Comparison of ENCODE assay signal across 9 cellular contexts in the genomic region with DNA sequence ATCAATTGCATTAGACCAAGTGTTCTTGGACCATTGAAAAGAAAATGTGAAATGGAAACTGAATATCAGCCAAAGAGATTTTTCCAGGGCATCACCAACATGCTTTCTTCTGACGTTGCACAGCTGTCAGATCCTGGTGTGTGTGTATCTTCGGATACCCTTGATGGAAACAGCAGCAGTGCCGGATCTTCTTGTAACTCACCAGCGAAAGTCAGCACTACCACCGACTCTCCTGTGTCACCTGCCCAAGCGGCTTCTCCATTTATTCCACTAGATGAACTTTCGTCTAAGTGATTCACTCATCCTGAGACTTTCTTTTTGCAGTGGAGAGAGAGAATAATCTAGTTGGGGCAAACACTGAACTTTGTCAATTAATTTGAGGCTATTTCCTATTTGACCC.
DNase-seq lines count a peak whose midpoint lies in the region; ATAC-seq and TF ChIP-seq lines count a peak whose summit lies in the region.
"Had no signal": no experiment of that assay in that cellular context is flagged by ENCODE, and none has a peak within 500 bp of the region (broad histone marks: within the 10 kb centered on the region; RNA-seq: fewer than 3 reads in every experiment).

No MANE protein-coding gene starts in this region.

- no peaks in the 10 kb centered on the region for H4K20me1 ChIP-seq in KMS-11 (ENCODE audit: insufficient read depth)

- H3K4me2 ChIP-seq in KMS-11, result peak overlapping the region; percentile 86

- no peaks in the 10 kb centered on the region for H3K9me3 Mint-ChIP-seq in CD4-positive, CD25-positive, alpha-beta regulatory T cell
- H3K9me3 Mint-ChIP-seq in naive thymus-derived CD4-positive, alpha-beta T cell, result no peaks in the 10 kb centered on the region
- no peaks in the 10 kb centered on the region for H3K9me3 Mint-ChIP-seq in nephron progenitor cell
- H3K9me3 Mint-ChIP-seq: naive thymus-derived CD8-positive, alpha-beta T cell had no signal

- peaks cover 26% of the 10 kb centered on the region for H3K79me2 ChIP-seq in KMS-11 (ENCODE audit: insufficient read depth, low read depth)

- H3K27ac ChIP-seq in CD4-positive, CD25-positive, alpha-beta regulatory T cell (ENCODE audit: insufficient read depth, low read length, poor library complexity, severe bottlenecking), result peak overlapping the region; percentile 91
- H3K27ac ChIP-seq in KMS-11 (peak overlapping the region; percentile 91; the same call in 1 of the 2 replicates), colonic mucosa (peak overlapping the region; percentile 91)
- H3K27ac ChIP-seq in naive thymus-derived CD4-positive, alpha-beta T cell (ENCODE audit: low read depth, low read length), result peak overlapping the region; percentile 90

- intact Hi-C loops in colonic mucosa (cut with DNase I), result loop anchor here (5.0 kb wide), 1 partner anchor 78 kb away; no protein-coding TSS in a partner anchor
- intact Hi-C loops in naive thymus-derived CD4-positive, alpha-beta T cell (cut with micrococcal nuclease), result loop anchor here (1.0 to 10.0 kb wide), 9 partner anchors 76 to 1638 kb away; partner anchors contain the start of genes FXN (in 1 of the 2) and PIP5K1B (in 1 of the 2)

- H3K9ac ChIP-seq in KMS-11 (peak overlapping the region; percentile 85), colonic mucosa (ENCODE audit: low read depth in 2 of 2, low read length in 2 of 2) (peak overlapping the region; percentile 60 to 86)

- ATAC-seq in CD4-positive, CD25-positive, alpha-beta regulatory T cell (ENCODE audit: low read depth in 2 of 2), result no peak
- ATAC-seq in naive thymus-derived CD4-positive, alpha-beta T cell, result no peak
- ATAC-seq in GM18517 (IDR thresholded peaks at IDR 0.05; ENCODE audit: unreplicated experiment), result no peak

- POLR2A ChIA-PET in naive thymus-derived CD4-positive, alpha-beta T cell (lab: Charles Lee), result no interaction called here

- H2AFZ ChIP-seq in KMS-11 (ENCODE audit: low read depth), result peak overlapping the region; percentile 97; the same call in 1 of the 2 replicates

- H3K9me3 ChIP-seq in CD4-positive, CD25-positive, alpha-beta regulatory T cell (ENCODE audit: control insufficient read depth in 2 of 2, low read length in 2 of 2), result no peaks in the 10 kb centered on the region
- H3K9me3 ChIP-seq in colonic mucosa, result no peaks in the 10 kb centered on the region
- no peaks in the 10 kb centered on the region for H3K9me3 ChIP-seq in naive thymus-derived CD4-positive, alpha-beta T cell (ENCODE audit: control insufficient read depth in 2 of 3, low read length in 3 of 3)

- no peaks in the 10 kb centered on the region for H3K36me3 ChIP-seq in CD4-positive, CD25-positive, alpha-beta regulatory T cell (ENCODE audit: control insufficient read depth, insufficient read depth, low read length)
- H3K36me3 ChIP-seq in KMS-11 (ENCODE audit: insufficient read depth) (no peaks in the 10 kb centered on the region; the same call in 1 of the 2 replicates), colonic mucosa (no peaks in the 10 kb centered on the region)
- H3K36me3 ChIP-seq in naive thymus-derived CD4-positive, alpha-beta T cell (ENCODE audit: control insufficient read depth in 2 of 3, insufficient read depth in 3 of 3, low read length in 3 of 3), result no peaks in the 10 kb centered on the region

- H3K27me3 ChIP-seq in CD4-positive, CD25-positive, alpha-beta regulatory T cell (ENCODE audit: control insufficient read depth, insufficient read depth, low read length), result peaks cover 2% of the 10 kb centered on the region
- H3K27me3 ChIP-seq in KMS-11 (ENCODE audit: insufficient read depth, low read depth) (no peaks in the 10 kb centered on the region), colonic mucosa (no peaks in the 10 kb centered on the region)
- H3K27me3 ChIP-seq in naive thymus-derived CD4-positive, alpha-beta T cell (ENCODE audit: control insufficient read depth in 2 of 2, insufficient read depth in 2 of 2, low read length in 2 of 2), result no peaks in the 10 kb centered on the region

- no peak for TF ChIP-seq CTCF in KMS-11 (conservative IDR thresholded peaks at IDR 0.05; ENCODE audit: low read depth, low read length)
- no peak for TF ChIP-seq CTCF in colonic mucosa (IDR thresholded peaks at IDR 0.05)
- TF ChIP-seq CTCF in nephron progenitor cell (IDR thresholded peaks at IDR 0.05), result no peak

- H3K4me1 Mint-ChIP-seq in CD4-positive, CD25-positive, alpha-beta regulatory T cell, result peaks cover 0 to 12% (median 7%) of the 10 kb centered on the region in 4 donors
- H3K4me1 Mint-ChIP-seq in naive thymus-derived CD4-positive, alpha-beta T cell, result peaks cover 0 to 9% (median 3%) of the 10 kb centered on the region in 7 donors
- peaks cover 6% of the 10 kb centered on the region for H3K4me1 Mint-ChIP-seq in nephron progenitor cell

- H3K27ac Mint-ChIP-seq in CD4-positive, CD25-positive, alpha-beta regulatory T cell, result no peak overlapping the region
- H3K27ac Mint-ChIP-seq in naive thymus-derived CD4-positive, alpha-beta T cell, result no peak overlapping the region
- H3K27ac Mint-ChIP-seq in nephron progenitor cell, result no peak overlapping the region

- H3K4me3 ChIP-seq in CD4-positive, CD25-positive, alpha-beta regulatory T cell (ENCODE audit: low read depth, low read length), result peak overlapping the region; percentile 84
- no peak overlapping the region for H3K4me3 ChIP-seq in KMS-11 (IDR thresholded peaks at IDR 0.05; ENCODE audit: insufficient read depth, low read depth, low read length)
- peak overlapping the region; percentile 74 for H3K4me3 ChIP-seq in colonic mucosa
- peak overlapping the region; percentile 88 for H3K4me3 ChIP-seq in naive thymus-derived CD4-positive, alpha-beta T cell (ENCODE audit: low read length)

- peak in 2 of 3 donors; percentile 3 to 38 for DNase-seq in CD4-positive, CD25-positive, alpha-beta regulatory T cell
- DNase-seq in colonic mucosa, result no peak
- DNase-seq in naive thymus-derived CD4-positive, alpha-beta T cell, result peak in 2 of 9 donors; percentile 3 to 13
- DNase-seq in cerebellar nuclear complex (lab: John Stamatoyannopoulos, UW), result no peak
- no peak for DNase-seq in mucosa of gallbladder (ENCODE audit: low spot score)
- DNase-seq in nephron progenitor cell, result no peak

- H3K4me3 Mint-ChIP-seq in CD4-positive, CD25-positive, alpha-beta regulatory T cell, result no peak overlapping the region
- H3K4me3 Mint-ChIP-seq in naive thymus-derived CD4-positive, alpha-beta T cell, result no peak overlapping the region
- no peak overlapping the region for H3K4me3 Mint-ChIP-seq in nephron progenitor cell

- H3K36me3 Mint-ChIP-seq in CD4-positive, CD25-positive, alpha-beta regulatory T cell, result no peaks in the 10 kb centered on the region
- H3K36me3 Mint-ChIP-seq in naive thymus-derived CD4-positive, alpha-beta T cell, result no peaks in the 10 kb centered on the region
- H3K36me3 Mint-ChIP-seq in nephron progenitor cell (ENCODE audit: low read depth), result no peaks in the 10 kb centered on the region
- H3K36me3 Mint-ChIP-seq: naive thymus-derived CD8-positive, alpha-beta T cell had no signal

- peaks cover 6% of the 10 kb centered on the region for H3K27me3 Mint-ChIP-seq in CD4-positive, CD25-positive, alpha-beta regulatory T cell
- peaks cover 0 to 4% (median 0%) of the 10 kb centered on the region in 5 donors for H3K27me3 Mint-ChIP-seq in naive thymus-derived CD4-positive, alpha-beta T cell
- no peaks in the 10 kb centered on the region for H3K27me3 Mint-ChIP-seq in nephron progenitor cell (ENCODE audit: low read depth, poor library complexity)
- H3K27me3 Mint-ChIP-seq: naive thymus-derived CD8-positive, alpha-beta T cell had no signal

- peaks cover 47% of the 10 kb centered on the region for H3K4me1 ChIP-seq in CD4-positive, CD25-positive, alpha-beta regulatory T cell (ENCODE audit: control insufficient read depth, insufficient read depth, low read length, poor library complexity, severe bottlenecking)
- H3K4me1 ChIP-seq in KMS-11 (ENCODE audit: low read depth, poor library complexity, severe bottlenecking) (peaks cover 46% of the 10 kb centered on the region), colonic mucosa (peaks cover 9% of the 10 kb centered on the region)
- peaks cover 36 to 51% of the 10 kb centered on the region in 2 donors for H3K4me1 ChIP-seq in naive thymus-derived CD4-positive, alpha-beta T cell (ENCODE audit: control insufficient read depth in 2 of 2, insufficient read depth in 2 of 2, low read length in 2 of 2)

- CTCF ChIA-PET in naive thymus-derived CD4-positive, alpha-beta T cell (lab: Charles Lee), result interaction anchor here (0.6 kb wide), 1 partner anchor 52 kb away, joined by 3 read pairs; no protein-coding TSS in a partner anchor

Comparison
In these comparisons a context has a peak if more than half of its experiments do, and no peak if none do; other contexts are left out.
1. DNase-seq: peak in CD4-positive, CD25-positive, alpha-beta regulatory T cell (2 of 3); none in colonic mucosa (single experiment), cerebellar nuclear complex (0 of 2), mucosa of gallbladder (single experiment) and nephron progenitor cell (single experiment).
2. Peak in every context shown above with its lines, with median percentiles within 50 percentile points of each other: H3K27ac ChIP-seq.